ENCODE assay signal across 1 cellular context in the genomic region with DNA sequence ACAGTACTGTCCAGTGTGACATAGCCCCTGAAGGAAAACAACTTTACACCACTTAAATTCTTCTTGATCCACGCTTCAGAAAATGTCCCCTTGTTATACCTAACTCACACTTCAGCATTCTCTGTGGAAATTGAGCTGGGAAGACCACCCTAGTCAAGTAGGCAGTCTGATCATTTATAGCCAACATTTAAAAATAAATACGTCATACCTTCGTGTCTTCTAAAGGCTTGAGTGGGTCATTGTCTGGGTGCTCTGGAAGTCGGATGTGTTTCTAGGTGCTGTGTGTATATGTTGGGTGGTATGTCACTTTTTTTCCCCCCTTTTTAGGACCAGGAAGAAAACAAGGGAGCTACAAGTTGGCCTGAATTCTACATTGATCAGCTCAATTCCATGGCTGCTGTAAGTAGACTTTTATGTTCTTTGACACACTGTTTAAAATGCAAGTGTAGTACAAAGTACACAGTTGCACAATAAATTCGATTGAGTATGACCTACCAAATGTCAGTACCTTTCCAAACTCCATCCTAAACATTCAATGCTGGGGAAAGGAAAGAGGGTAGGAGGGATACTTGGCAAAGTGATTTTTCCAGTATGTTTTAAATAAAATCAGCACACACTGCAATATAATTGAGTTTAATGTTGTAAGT.
TF ChIP-seq lines count a peak whose summit lies in the region.

No MANE protein-coding gene starts in this region.

TF ChIP-seq in HepG2, 621 proteins besides CTCF, POLR2A, EP300 and RAD21 (continued from another document and continues in another):
- TF ChIP-seq, protein P1, sequence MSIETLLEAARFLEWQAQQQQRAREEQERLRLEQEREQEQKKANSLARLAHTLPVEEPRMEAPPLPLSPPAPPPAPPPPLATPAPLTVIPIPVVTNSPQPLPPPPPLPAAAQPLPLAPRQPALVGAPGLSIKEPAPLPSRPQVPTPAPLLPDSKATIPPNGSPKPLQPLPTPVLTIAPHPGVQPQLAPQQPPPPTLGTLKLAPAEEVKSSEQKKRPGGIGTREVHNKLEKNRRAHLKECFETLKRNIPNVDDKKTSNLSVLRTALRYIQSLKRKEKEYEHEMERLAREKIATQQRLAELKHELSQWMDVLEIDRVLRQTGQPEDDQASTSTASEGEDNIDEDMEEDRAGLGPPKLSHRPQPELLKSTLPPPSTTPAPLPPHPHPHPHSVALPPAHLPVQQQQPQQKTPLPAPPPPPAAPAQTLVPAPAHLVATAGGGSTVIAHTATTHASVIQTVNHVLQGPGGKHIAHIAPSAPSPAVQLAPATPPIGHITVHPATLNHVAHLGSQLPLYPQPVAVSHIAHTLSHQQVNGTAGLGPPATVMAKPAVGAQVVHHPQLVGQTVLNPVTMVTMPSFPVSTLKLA (IDR thresholded peaks at IDR 0.05) = no peak
- TF ChIP-seq JDP2 (CRISPR knock-in tag; IDR thresholded peaks at IDR 0.05; ENCODE audit: borderline replicate concordance) = no peak
- TF ChIP-seq BRF2 (CRISPR knock-in tag; IDR thresholded peaks at IDR 0.05) = no peak
- TF ChIP-seq YY1 (IDR thresholded peaks at IDR 0.05; ENCODE audit: insufficient read depth, insufficient replicate concordance, low read depth, low read length) = no peak
- TF ChIP-seq, protein P2, sequence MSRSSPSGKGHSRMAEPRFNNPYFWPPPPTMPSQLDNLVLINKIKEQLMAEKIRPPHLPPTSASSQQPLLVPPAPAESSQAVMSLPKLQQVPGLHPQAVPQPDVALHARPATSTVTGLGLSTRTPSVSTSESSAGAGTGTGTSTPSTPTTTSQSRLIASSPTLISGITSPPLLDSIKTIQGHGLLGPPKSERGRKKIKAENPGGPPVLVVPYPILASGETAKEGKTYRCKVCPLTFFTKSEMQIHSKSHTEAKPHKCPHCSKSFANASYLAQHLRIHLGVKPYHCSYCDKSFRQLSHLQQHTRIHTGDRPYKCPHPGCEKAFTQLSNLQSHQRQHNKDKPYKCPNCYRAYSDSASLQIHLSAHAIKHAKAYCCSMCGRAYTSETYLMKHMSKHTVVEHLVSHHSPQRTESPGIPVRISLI (CRISPR knock-in tag; IDR thresholded peaks at IDR 0.05; ENCODE audit: borderline replicate concordance) = peak; percentile 42; the same call in 1 of the 2 replicates
- no peak for TF ChIP-seq ZNF382 (CRISPR knock-in tag; IDR thresholded peaks at IDR 0.05; ENCODE audit: borderline replicate concordance)
- TF ChIP-seq, protein P3, sequence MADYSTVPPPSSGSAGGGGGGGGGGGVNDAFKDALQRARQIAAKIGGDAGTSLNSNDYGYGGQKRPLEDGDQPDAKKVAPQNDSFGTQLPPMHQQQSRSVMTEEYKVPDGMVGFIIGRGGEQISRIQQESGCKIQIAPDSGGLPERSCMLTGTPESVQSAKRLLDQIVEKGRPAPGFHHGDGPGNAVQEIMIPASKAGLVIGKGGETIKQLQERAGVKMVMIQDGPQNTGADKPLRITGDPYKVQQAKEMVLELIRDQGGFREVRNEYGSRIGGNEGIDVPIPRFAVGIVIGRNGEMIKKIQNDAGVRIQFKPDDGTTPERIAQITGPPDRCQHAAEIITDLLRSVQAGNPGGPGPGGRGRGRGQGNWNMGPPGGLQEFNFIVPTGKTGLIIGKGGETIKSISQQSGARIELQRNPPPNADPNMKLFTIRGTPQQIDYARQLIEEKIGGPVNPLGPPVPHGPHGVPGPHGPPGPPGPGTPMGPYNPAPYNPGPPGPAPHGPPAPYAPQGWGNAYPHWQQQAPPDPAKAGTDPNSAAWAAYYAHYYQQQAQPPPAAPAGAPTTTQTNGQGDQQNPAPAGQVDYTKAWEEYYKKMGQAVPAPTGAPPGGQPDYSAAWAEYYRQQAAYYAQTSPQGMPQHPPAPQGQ (CRISPR knock-in tag; IDR thresholded peaks at IDR 0.05; ENCODE audit: borderline replicate concordance) = no peak
- TF ChIP-seq, protein P4, sequence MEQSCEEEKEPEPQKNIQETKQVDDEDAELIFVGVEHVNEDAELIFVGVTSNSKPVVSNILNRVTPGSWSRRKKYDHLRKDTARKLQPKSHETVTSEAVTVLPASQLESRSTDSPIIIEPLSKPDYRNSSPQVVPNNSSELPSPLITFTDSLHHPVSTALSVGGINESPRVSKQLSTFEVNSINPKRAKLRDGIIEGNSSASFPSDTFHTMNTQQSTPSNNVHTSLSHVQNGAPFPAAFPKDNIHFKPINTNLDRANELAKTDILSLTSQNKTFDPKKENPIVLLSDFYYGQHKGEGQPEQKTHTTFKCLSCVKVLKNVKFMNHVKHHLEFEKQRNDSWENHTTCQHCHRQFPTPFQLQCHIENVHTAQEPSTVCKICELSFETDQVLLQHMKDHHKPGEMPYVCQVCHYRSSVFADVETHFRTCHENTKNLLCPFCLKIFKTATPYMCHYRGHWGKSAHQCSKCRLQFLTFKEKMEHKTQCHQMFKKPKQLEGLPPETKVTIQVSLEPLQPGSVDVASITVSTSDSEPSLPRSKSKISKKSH (CRISPR knock-in tag; IDR thresholded peaks at IDR 0.05; ENCODE audit: borderline replicate concordance) = no peak
- no peak for TF ChIP-seq ZNF879 (CRISPR knock-in tag; IDR thresholded peaks at IDR 0.05)
- no peak for TF ChIP-seq ZNF687 (CRISPR knock-in tag; IDR thresholded peaks at IDR 0.05)
- TF ChIP-seq MYC (CRISPR knock-in tag; IDR thresholded peaks at IDR 0.05; ENCODE audit: borderline replicate concordance) = no peak
- no peak for TF ChIP-seq PAF1 (CRISPR knock-in tag; IDR thresholded peaks at IDR 0.05)
- no peak for TF ChIP-seq RFX1 (IDR thresholded peaks at IDR 0.05)
- TF ChIP-seq, protein P5, sequence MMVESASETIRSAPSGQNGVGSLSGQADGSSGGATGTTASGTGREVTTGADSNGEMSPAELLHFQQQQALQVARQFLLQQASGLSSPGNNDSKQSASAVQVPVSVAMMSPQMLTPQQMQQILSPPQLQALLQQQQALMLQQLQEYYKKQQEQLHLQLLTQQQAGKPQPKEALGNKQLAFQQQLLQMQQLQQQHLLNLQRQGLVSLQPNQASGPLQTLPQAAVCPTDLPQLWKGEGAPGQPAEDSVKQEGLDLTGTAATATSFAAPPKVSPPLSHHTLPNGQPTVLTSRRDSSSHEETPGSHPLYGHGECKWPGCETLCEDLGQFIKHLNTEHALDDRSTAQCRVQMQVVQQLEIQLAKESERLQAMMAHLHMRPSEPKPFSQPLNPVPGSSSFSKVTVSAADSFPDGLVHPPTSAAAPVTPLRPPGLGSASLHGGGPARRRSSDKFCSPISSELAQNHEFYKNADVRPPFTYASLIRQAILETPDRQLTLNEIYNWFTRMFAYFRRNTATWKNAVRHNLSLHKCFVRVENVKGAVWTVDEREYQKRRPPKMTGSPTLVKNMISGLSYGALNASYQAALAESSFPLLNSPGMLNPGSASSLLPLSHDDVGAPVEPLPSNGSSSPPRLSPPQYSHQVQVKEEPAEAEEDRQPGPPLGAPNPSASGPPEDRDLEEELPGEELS (CRISPR knock-in tag; IDR thresholded peaks at IDR 0.05) = peak; percentile 77
- TF ChIP-seq, protein P6, sequence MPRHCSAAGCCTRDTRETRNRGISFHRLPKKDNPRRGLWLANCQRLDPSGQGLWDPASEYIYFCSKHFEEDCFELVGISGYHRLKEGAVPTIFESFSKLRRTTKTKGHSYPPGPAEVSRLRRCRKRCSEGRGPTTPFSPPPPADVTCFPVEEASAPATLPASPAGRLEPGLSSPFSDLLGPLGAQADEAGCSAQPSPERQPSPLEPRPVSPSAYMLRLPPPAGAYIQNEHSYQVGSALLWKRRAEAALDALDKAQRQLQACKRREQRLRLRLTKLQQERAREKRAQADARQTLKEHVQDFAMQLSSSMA (CRISPR knock-in tag; IDR thresholded peaks at IDR 0.05) = no peak
- no peak for TF ChIP-seq ZNF749 (CRISPR knock-in tag; IDR thresholded peaks at IDR 0.05; ENCODE audit: borderline replicate concordance)
- 0 out of 2 replicates have a peak, but pooled peaks have one; percentile 14 for TF ChIP-seq DRAP1 (CRISPR knock-in tag; IDR thresholded peaks at IDR 0.05)
- no peak for TF ChIP-seq ZNF747 (CRISPR knock-in tag; IDR thresholded peaks at IDR 0.05; ENCODE audit: borderline replicate concordance)
- TF ChIP-seq, protein P7, sequence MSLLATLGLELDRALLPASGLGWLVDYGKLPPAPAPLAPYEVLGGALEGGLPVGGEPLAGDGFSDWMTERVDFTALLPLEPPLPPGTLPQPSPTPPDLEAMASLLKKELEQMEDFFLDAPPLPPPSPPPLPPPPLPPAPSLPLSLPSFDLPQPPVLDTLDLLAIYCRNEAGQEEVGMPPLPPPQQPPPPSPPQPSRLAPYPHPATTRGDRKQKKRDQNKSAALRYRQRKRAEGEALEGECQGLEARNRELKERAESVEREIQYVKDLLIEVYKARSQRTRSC (CRISPR knock-in tag; IDR thresholded peaks at IDR 0.05; ENCODE audit: low read depth) = no peak
- TF ChIP-seq, protein P8, sequence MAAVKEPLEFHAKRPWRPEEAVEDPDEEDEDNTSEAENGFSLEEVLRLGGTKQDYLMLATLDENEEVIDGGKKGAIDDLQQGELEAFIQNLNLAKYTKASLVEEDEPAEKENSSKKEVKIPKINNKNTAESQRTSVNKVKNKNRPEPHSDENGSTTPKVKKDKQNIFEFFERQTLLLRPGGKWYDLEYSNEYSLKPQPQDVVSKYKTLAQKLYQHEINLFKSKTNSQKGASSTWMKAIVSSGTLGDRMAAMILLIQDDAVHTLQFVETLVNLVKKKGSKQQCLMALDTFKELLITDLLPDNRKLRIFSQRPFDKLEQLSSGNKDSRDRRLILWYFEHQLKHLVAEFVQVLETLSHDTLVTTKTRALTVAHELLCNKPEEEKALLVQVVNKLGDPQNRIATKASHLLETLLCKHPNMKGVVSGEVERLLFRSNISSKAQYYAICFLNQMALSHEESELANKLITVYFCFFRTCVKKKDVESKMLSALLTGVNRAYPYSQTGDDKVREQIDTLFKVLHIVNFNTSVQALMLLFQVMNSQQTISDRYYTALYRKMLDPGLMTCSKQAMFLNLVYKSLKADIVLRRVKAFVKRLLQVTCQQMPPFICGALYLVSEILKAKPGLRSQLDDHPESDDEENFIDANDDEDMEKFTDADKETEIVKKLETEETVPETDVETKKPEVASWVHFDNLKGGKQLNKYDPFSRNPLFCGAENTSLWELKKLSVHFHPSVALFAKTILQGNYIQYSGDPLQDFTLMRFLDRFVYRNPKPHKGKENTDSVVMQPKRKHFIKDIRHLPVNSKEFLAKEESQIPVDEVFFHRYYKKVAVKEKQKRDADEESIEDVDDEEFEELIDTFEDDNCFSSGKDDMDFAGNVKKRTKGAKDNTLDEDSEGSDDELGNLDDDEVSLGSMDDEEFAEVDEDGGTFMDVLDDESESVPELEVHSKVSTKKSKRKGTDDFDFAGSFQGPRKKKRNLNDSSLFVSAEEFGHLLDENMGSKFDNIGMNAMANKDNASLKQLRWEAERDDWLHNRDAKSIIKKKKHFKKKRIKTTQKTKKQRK (IDR thresholded peaks at IDR 0.05; ENCODE audit: low read length) = no peak
- no peak for TF ChIP-seq ZNF496 (CRISPR knock-in tag; IDR thresholded peaks at IDR 0.05; ENCODE audit: insufficient replicate concordance)
- TF ChIP-seq, protein P9, sequence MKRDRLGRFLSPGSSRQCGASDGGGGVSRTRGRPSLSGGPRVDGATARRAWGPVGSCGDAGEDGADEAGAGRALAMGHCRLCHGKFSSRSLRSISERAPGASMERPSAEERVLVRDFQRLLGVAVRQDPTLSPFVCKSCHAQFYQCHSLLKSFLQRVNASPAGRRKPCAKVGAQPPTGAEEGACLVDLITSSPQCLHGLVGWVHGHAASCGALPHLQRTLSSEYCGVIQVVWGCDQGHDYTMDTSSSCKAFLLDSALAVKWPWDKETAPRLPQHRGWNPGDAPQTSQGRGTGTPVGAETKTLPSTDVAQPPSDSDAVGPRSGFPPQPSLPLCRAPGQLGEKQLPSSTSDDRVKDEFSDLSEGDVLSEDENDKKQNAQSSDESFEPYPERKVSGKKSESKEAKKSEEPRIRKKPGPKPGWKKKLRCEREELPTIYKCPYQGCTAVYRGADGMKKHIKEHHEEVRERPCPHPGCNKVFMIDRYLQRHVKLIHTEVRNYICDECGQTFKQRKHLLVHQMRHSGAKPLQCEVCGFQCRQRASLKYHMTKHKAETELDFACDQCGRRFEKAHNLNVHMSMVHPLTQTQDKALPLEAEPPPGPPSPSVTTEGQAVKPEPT (CRISPR knock-in tag; IDR thresholded peaks at IDR 0.05; ENCODE audit: low read depth) = no peak
- TF ChIP-seq, protein P10, sequence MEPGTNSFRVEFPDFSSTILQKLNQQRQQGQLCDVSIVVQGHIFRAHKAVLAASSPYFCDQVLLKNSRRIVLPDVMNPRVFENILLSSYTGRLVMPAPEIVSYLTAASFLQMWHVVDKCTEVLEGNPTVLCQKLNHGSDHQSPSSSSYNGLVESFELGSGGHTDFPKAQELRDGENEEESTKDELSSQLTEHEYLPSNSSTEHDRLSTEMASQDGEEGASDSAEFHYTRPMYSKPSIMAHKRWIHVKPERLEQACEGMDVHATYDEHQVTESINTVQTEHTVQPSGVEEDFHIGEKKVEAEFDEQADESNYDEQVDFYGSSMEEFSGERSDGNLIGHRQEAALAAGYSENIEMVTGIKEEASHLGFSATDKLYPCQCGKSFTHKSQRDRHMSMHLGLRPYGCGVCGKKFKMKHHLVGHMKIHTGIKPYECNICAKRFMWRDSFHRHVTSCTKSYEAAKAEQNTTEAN (CRISPR knock-in tag; conservative IDR thresholded peaks at IDR 0.05) = peak; percentile 76; the same call in 1 of the 2 replicates
